In the genomic region with DNA sequence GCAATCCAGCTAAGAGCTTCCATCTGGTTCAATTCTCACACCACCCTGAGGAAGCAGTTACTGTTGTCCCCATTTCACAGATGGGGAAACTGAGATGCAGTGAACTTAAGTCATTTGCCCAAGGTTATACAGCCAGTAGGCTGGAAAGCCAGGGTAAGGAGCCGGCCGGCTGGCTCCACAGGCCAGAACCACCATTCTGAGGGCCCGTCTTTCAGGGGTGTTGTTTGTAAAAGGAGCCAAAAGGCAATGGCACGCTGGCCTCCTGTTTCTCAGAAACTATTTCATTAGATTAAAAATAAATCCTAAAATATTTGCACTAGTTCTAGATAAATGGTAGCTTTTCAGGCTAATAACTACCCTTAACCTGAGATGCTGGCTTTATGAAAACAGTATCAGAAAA, we compare ENCODE assay signal across 17 cellular contexts.
DNase-seq lines count a peak whose midpoint lies in the region; ATAC-seq and TF ChIP-seq lines count a peak whose summit lies in the region.
"Had no signal": no experiment of that assay in that cellular context is flagged by ENCODE, and none has a peak within 500 bp of the region (broad histone marks: within the 10 kb centered on the region; RNA-seq: fewer than 3 reads in every experiment).

No MANE protein-coding gene starts in this region.

- H3K9me3 ChIP-seq in MM.1S (replicated peaks; ENCODE audit: insufficient read depth, low read length): no peaks in the 10 kb centered on the region
- H3K9me3 ChIP-seq in naive thymus-derived CD4-positive, alpha-beta T cell (ENCODE audit: control insufficient read depth in 2 of 3, low read length in 3 of 3): no peaks in the 10 kb centered on the region
- H3K9me3 ChIP-seq: SJCRH30 had no signal

- H3K36me3 ChIP-seq in MM.1S (replicated peaks; ENCODE audit: insufficient read depth, low read length): no peaks in the 10 kb centered on the region
- no peaks in the 10 kb centered on the region for H3K36me3 ChIP-seq in naive thymus-derived CD4-positive, alpha-beta T cell (ENCODE audit: control insufficient read depth in 2 of 3, insufficient read depth in 3 of 3, low read length in 3 of 3)
- H3K36me3 ChIP-seq: SJCRH30 had no signal

- H3K4me3 ChIP-seq in MM.1S (ENCODE audit: low read length): no peak overlapping the region
- no peak overlapping the region for H3K4me3 ChIP-seq in naive thymus-derived CD4-positive, alpha-beta T cell (ENCODE audit: low read length)
- H3K4me3 ChIP-seq: PC-9, SJCRH30 had no signal

- no peaks in the 10 kb centered on the region for H4K20me1 ChIP-seq in MM.1S (ENCODE audit: insufficient read depth, low read length)

- peak overlapping the region; percentile 5 for H3K4me3 Mint-ChIP-seq in activated naive CD8-positive, alpha-beta T cell
- no peak overlapping the region for H3K4me3 Mint-ChIP-seq in activated naive CD8-positive, alpha-beta T cell treated with anti-CD3 and anti-CD28 coated beads, Interleukin-2, amount 50 U/mL, for 24 hours
- peak overlapping the region; percentile 66 for H3K4me3 Mint-ChIP-seq in activated T-helper 17 cell treated with anti-CD3 and anti-CD28 coated beads, Interleukin-2, amount 50 U/mL, for 72 hours
- H3K4me3 Mint-ChIP-seq in naive thymus-derived CD4-positive, alpha-beta T cell: peak overlapping the region in 2 of 10 donors; percentile 4 to 41
- H3K4me3 Mint-ChIP-seq: IgD-negative memory B cell had no signal

- H3K9ac ChIP-seq in MM.1S (ENCODE audit: low read length): no peak overlapping the region

- no peaks in the 10 kb centered on the region for H3K36me3 Mint-ChIP-seq in activated naive CD8-positive, alpha-beta T cell
- peaks cover 3% of the 10 kb centered on the region for H3K36me3 Mint-ChIP-seq in activated naive CD8-positive, alpha-beta T cell treated with anti-CD3 and anti-CD28 coated beads, Interleukin-2, amount 50 U/mL, for 24 hours (ENCODE audit: low read depth)
- H3K36me3 Mint-ChIP-seq in activated T-helper 17 cell treated with anti-CD3 and anti-CD28 coated beads, Interleukin-2, amount 50 U/mL, for 72 hours (ENCODE audit: low read depth): no peaks in the 10 kb centered on the region
- peaks cover 0 to 28% (median 13%) of the 10 kb centered on the region in 5 donors for H3K36me3 Mint-ChIP-seq in naive thymus-derived CD4-positive, alpha-beta T cell

- no peaks in the 10 kb centered on the region for H3K79me2 ChIP-seq in MM.1S (ENCODE audit: low read length)

- no peak overlapping the region for H3K27ac Mint-ChIP-seq in activated naive CD8-positive, alpha-beta T cell
- no peak overlapping the region for H3K27ac Mint-ChIP-seq in activated naive CD8-positive, alpha-beta T cell treated with anti-CD3 and anti-CD28 coated beads, Interleukin-2, amount 50 U/mL, for 24 hours
- H3K27ac Mint-ChIP-seq in activated T-helper 17 cell treated with anti-CD3 and anti-CD28 coated beads, Interleukin-2, amount 50 U/mL, for 72 hours: no peak overlapping the region
- peak overlapping the region in 5 of 9 donors; percentile 41 to 90 (median 79) for H3K27ac Mint-ChIP-seq in naive thymus-derived CD4-positive, alpha-beta T cell

- no peak for TF ChIP-seq CTCF in MM.1S (IDR thresholded peaks at IDR 0.05; ENCODE audit: low read length)

- intact Hi-C loops in naive thymus-derived CD4-positive, alpha-beta T cell (cut with micrococcal nuclease): loop anchor here (5.0 to 10.0 kb wide), 2 partner anchors 67 to 216 kb away; partner anchors contain the start of gene GJB2 (in 1 of the 2)

- H3K27me3 Mint-ChIP-seq in activated naive CD8-positive, alpha-beta T cell: no peaks in the 10 kb centered on the region
- H3K27me3 Mint-ChIP-seq in activated naive CD8-positive, alpha-beta T cell treated with anti-CD3 and anti-CD28 coated beads, Interleukin-2, amount 50 U/mL, for 24 hours: no peaks in the 10 kb centered on the region
- no peaks in the 10 kb centered on the region for H3K27me3 Mint-ChIP-seq in activated T-helper 17 cell treated with anti-CD3 and anti-CD28 coated beads, Interleukin-2, amount 50 U/mL, for 72 hours
- no peaks in the 10 kb centered on the region for H3K27me3 Mint-ChIP-seq in naive thymus-derived CD4-positive, alpha-beta T cell

- H3K27me3 ChIP-seq in MM.1S (replicated peaks; ENCODE audit: insufficient read depth, low read length): no peaks in the 10 kb centered on the region
- no peaks in the 10 kb centered on the region for H3K27me3 ChIP-seq in naive thymus-derived CD4-positive, alpha-beta T cell (ENCODE audit: control insufficient read depth in 2 of 2, insufficient read depth in 2 of 2, low read length in 2 of 2)

- no peak overlapping the region for H2AFZ ChIP-seq in MM.1S (ENCODE audit: low read length)
- H2AFZ ChIP-seq: PC-9 had no signal

- peak overlapping the region; percentile 53; the same call in 1 of the 2 replicates for H3K27ac ChIP-seq in MM.1S (ENCODE audit: low read length)
- no peak overlapping the region for H3K27ac ChIP-seq in naive thymus-derived CD4-positive, alpha-beta T cell (ENCODE audit: low read depth, low read length)
- H3K27ac ChIP-seq: PC-9, SJCRH30 had no signal

- H3K4me1 Mint-ChIP-seq in activated naive CD8-positive, alpha-beta T cell (ENCODE audit: low read depth): peaks cover 31% of the 10 kb centered on the region
- H3K4me1 Mint-ChIP-seq in activated naive CD8-positive, alpha-beta T cell treated with anti-CD3 and anti-CD28 coated beads, Interleukin-2, amount 50 U/mL, for 24 hours: peaks cover 29% of the 10 kb centered on the region
- H3K4me1 Mint-ChIP-seq in activated T-helper 17 cell treated with anti-CD3 and anti-CD28 coated beads, Interleukin-2, amount 50 U/mL, for 72 hours: peaks cover 21% of the 10 kb centered on the region
- H3K4me1 Mint-ChIP-seq in naive thymus-derived CD4-positive, alpha-beta T cell: peaks cover 12 to 34% (median 28%) of the 10 kb centered on the region in 7 donors

- DNase-seq in activated naive CD8-positive, alpha-beta T cell treated with anti-CD3 and anti-CD28 coated beads, Interleukin-2, amount 50 U/mL, for 24 hours: no peak
- no peak for DNase-seq in MM.1S
- no peak for DNase-seq in naive thymus-derived CD4-positive, alpha-beta T cell
- no peak for DNase-seq in DMS79 treated with DMSO at 0.1 percent for 48 hours (lab: John Stamatoyannopoulos, UW)
- DNase-seq in SK-N-DZ (ENCODE audit: low spot score): no peak
- DNase-seq: C1 segment of cervical spinal cord, H7, NCI-H1417, NCI-H187 treated with DMSO at 0.1 percent for 48 hours, NCI-H2227 treated with DMSO at 0.1 percent for 48 hours, NCI-H524, PC-9, SJCRH30 had no signal

- CTCF ChIA-PET in naive thymus-derived CD4-positive, alpha-beta T cell (lab: Charles Lee): no interaction called here

- peak overlapping the region; percentile 45; the same call in 1 of the 2 replicates for H3K4me2 ChIP-seq in MM.1S (ENCODE audit: low read depth, low read length)
- H3K4me2 ChIP-seq: PC-9 had no signal

- 0 out of 2 replicates have a peak, but pooled peaks cover 2% of the 10 kb centered on the region for H3F3A ChIP-seq in MM.1S (ENCODE audit: insufficient read depth, low read length)

- no peaks in the 10 kb centered on the region for H3K9me2 ChIP-seq in MM.1S (replicated peaks; ENCODE audit: insufficient read depth, low read length)

- no peaks in the 10 kb centered on the region for H3K9me3 Mint-ChIP-seq in activated naive CD8-positive, alpha-beta T cell (ENCODE audit: low read depth)
- H3K9me3 Mint-ChIP-seq in activated naive CD8-positive, alpha-beta T cell treated with anti-CD3 and anti-CD28 coated beads, Interleukin-2, amount 50 U/mL, for 24 hours: no peaks in the 10 kb centered on the region
- no peaks in the 10 kb centered on the region for H3K9me3 Mint-ChIP-seq in activated T-helper 17 cell treated with anti-CD3 and anti-CD28 coated beads, Interleukin-2, amount 50 U/mL, for 72 hours
- peaks cover 0 to 2% (median 0%) of the 10 kb centered on the region in 11 donors for H3K9me3 Mint-ChIP-seq in naive thymus-derived CD4-positive, alpha-beta T cell
- H3K9me3 Mint-ChIP-seq: IgD-negative memory B cell had no signal

- ATAC-seq in activated naive CD8-positive, alpha-beta T cell treated with anti-CD3 and anti-CD28 coated beads, Interleukin-2, amount 50 U/mL, for 24 hours: no peak
- no peak for ATAC-seq in activated T-helper 17 cell treated with anti-CD3 and anti-CD28 coated beads, Interleukin-2, amount 50 U/mL, for 72 hours (replicated peaks)
- no peak for ATAC-seq in naive thymus-derived CD4-positive, alpha-beta T cell
- no peak for ATAC-seq in HG03095 (IDR thresholded peaks at IDR 0.05; ENCODE audit: unreplicated experiment)

- POLR2A ChIA-PET in naive thymus-derived CD4-positive, alpha-beta T cell (lab: Charles Lee): no interaction called here

- peaks cover 9% of the 10 kb centered on the region for H3K4me1 ChIP-seq in MM.1S (ENCODE audit: low read length)
- peaks cover 13 to 25% of the 10 kb centered on the region in 2 donors for H3K4me1 ChIP-seq in naive thymus-derived CD4-positive, alpha-beta T cell (ENCODE audit: control insufficient read depth in 2 of 2, insufficient read depth in 2 of 2, low read length in 2 of 2)
- H3K4me1 ChIP-seq: SJCRH30 had no signal

Comparison
In these comparisons a context has a peak if more than half of its experiments do, and no peak if none do; other contexts are left out.
1. H3K27ac Mint-ChIP-seq: peak in naive thymus-derived CD4-positive, alpha-beta T cell (5 of 9); none in activated naive CD8-positive, alpha-beta T cell (single experiment), activated naive CD8-positive, alpha-beta T cell treated with anti-CD3 and anti-CD28 coated beads, Interleukin-2, amount 50 U/mL, for 24 hours (single experiment) and activated T-helper 17 cell treated with anti-CD3 and anti-CD28 coated beads, Interleukin-2, amount 50 U/mL, for 72 hours (single experiment).